In genomic region chr9:121564861-121565260, GRCh38 we compare ENCODE assay signal across 24 cellular contexts.
A peak's percentile ranks its signal among the peaks of the same experiment; 100 is the strongest.
DNase-seq lines count a peak whose midpoint lies in the region; ATAC-seq, FAIRE-seq and TF ChIP-seq lines count a peak whose summit lies in the region.
"Had no signal": no experiment of that assay in that cellular context is flagged by ENCODE, and none has a peak within 500 bp of the region (broad histone marks: within the 10 kb centered on the region; RNA-seq: fewer than 3 reads in every experiment).

No MANE protein-coding gene starts in this region.

- H3K4me3 ChIP-seq in Caco-2 (ENCODE audit: low read depth, low read length): no peak overlapping the region
- no peak overlapping the region for H3K4me3 ChIP-seq in bronchial epithelial cell (ENCODE audit: low read depth, low read length)
- no peak overlapping the region for H3K4me3 ChIP-seq in pancreas
- H3K4me3 ChIP-seq: cardiac muscle cell, prostate gland, suprapubic skin had no signal

- H3K4me1 Mint-ChIP-seq in Caco-2 (ENCODE audit: low read depth, unreplicated experiment) (peaks cover 7% of the 10 kb centered on the region), neural crest cell (peaks cover 32% of the 10 kb centered on the region)

- H3K36me3 Mint-ChIP-seq in Caco-2 (ENCODE audit: insufficient read depth, unreplicated experiment): no peaks in the 10 kb centered on the region
- no peaks in the 10 kb centered on the region for H3K36me3 Mint-ChIP-seq in neural crest cell (ENCODE audit: low read depth)
- H3K36me3 Mint-ChIP-seq: CD14-positive monocyte had no signal

- FAIRE-seq in bronchial epithelial cell (lab: Jason Lieb, UNC) (peak; percentile 84), pancreas (lab: Jason Lieb, UNC) (no peak)
- FAIRE-seq: H54 had no signal

- H3K36me3 ChIP-seq in Caco-2 (ENCODE audit: control insufficient read depth, insufficient read depth, low read length) (no peaks in the 10 kb centered on the region), bronchial epithelial cell (ENCODE audit: control insufficient read depth, insufficient read depth, low read length) (no peaks in the 10 kb centered on the region), pancreas (no peaks in the 10 kb centered on the region)
- H3K36me3 ChIP-seq: cardiac muscle cell, prostate gland, suprapubic skin had no signal

- ATAC-seq in pancreas: no peak
- ATAC-seq: left ventricle myocardium superior had no signal

- H3K9me3 Mint-ChIP-seq in Caco-2 (ENCODE audit: unreplicated experiment): no peaks in the 10 kb centered on the region
- no peaks in the 10 kb centered on the region for H3K9me3 Mint-ChIP-seq in neural crest cell
- H3K9me3 Mint-ChIP-seq: activated T-cell treated with anti-CD3 and anti-CD28 coated beads, Interleukin-2, amount 50 U/mL, for 24 hours; nephron progenitor cell had no signal

- TF ChIP-seq CTCF in Caco-2 (IDR thresholded peaks at IDR 0.05; ENCODE audit: insufficient read depth in 1 of 2, low read depth in 1 of 2, low read length in 1 of 2, severe bottlenecking in 1 of 2, unreplicated experiment in 1 of 2) (no peak), bronchial epithelial cell (IDR thresholded peaks at IDR 0.05; ENCODE audit: insufficient read depth, low read length, severe bottlenecking) (no peak), neural crest cell (conservative IDR thresholded peaks at IDR 0.05) (no peak), pancreas (IDR thresholded peaks at IDR 0.05) (no peak)

- H3K4me3 Mint-ChIP-seq in Caco-2 (ENCODE audit: unreplicated experiment) (no peak overlapping the region), neural crest cell (peak overlapping the region; percentile 10)
- H3K4me3 Mint-ChIP-seq: activated T-cell treated with anti-CD3 and anti-CD28 coated beads, Interleukin-2, amount 50 U/mL, for 24 hours; CD14-positive monocyte; nephron progenitor cell had no signal

- WGBS in pancreas, 2 donors: 78 to 82% methylated on average over 6 of the region's 6 CpGs

- H3K27me3 Mint-ChIP-seq in Caco-2 (ENCODE audit: insufficient read depth, unreplicated experiment): peaks cover 18% of the 10 kb centered on the region
- peaks cover 2% of the 10 kb centered on the region for H3K27me3 Mint-ChIP-seq in neural crest cell (ENCODE audit: low read depth)

- H3K9me3 ChIP-seq in Caco-2 (no peaks in the 10 kb centered on the region), pancreas (no peaks in the 10 kb centered on the region)
- H3K9me3 ChIP-seq: prostate gland, suprapubic skin had no signal

- H3K27ac Mint-ChIP-seq in Caco-2 (ENCODE audit: unreplicated experiment) (no peak overlapping the region), neural crest cell (ENCODE audit: unreplicated experiment) (peak overlapping the region; percentile 80)
- H3K27ac Mint-ChIP-seq: activated T-cell treated with anti-CD3 and anti-CD28 coated beads, Interleukin-2, amount 50 U/mL, for 24 hours; nephron progenitor cell had no signal

- CTCF ChIA-PET in Caco-2 (lab: Charles Lee): interaction anchor here (1.2 kb wide), 1 partner anchor 13 kb away, joined by 3 read pairs; no protein-coding TSS in a partner anchor

- no peaks in the 10 kb centered on the region for H3K4me1 ChIP-seq in Caco-2
- peaks cover 0 to 6% (median 5%) of the 10 kb centered on the region in 3 donors for H3K4me1 ChIP-seq in pancreas
- H3K4me1 ChIP-seq: prostate gland had no signal

- BruUV-seq in Caco-2 (replicated peaks; lab: Mats Ljungman, UMichigan): no TSS peak

- H3K27me3 ChIP-seq in Caco-2 (replicated peaks; ENCODE audit: control insufficient read depth, insufficient read depth, low read length): no peaks in the 10 kb centered on the region
- H3K27me3 ChIP-seq in bronchial epithelial cell (ENCODE audit: control insufficient read depth, insufficient read depth, low read length): no peaks in the 10 kb centered on the region
- no peaks in the 10 kb centered on the region for H3K27me3 ChIP-seq in pancreas
- H3K27me3 ChIP-seq: cardiac muscle cell, suprapubic skin had no signal

- H3K27ac ChIP-seq in pancreas: no peak overlapping the region
- H3K27ac ChIP-seq: cardiac muscle cell, prostate gland, suprapubic skin had no signal

- DNase-seq in Caco-2 (peak; percentile 22 to 57), HPDE6-E6E7 (ENCODE audit: extremely low spot score) (peak; percentile 60), bronchial epithelial cell (ENCODE audit: low read depth) (peak; percentile 64), neural crest cell (ENCODE audit: low read depth, low spot score) (no peak), OCI-M2 (lab: John Stamatoyannopoulos, UW; ENCODE audit: unreplicated experiment) (no peak), pancreas (no peak), GM03348 (ENCODE audit: low spot score) (no peak), H4 (ENCODE audit: low spot score) (no peak)
- DNase-seq: activated CD4-positive, alpha-beta T cell treated with anti-CD3 and anti-CD28 coated beads for 1 hour; activated CD8-positive, alpha-beta memory T cell treated with anti-CD3 and anti-CD28 coated beads for 24 hours; activated T-cell treated with anti-CD3 and anti-CD28 coated beads, Interleukin-2, amount 50 U/mL, for 24 hours; amniotic stem cell; dermis blood vessel endothelial cell; DND-41; KBM-7; left ventricle myocardium superior; NCI-H1694 treated with DMSO at 0.1 percent for 48 hours; NCI-H82; nephron progenitor cell had no signal

- POLR2A ChIA-PET in Caco-2 (lab: Charles Lee): no interaction called here

- intact Hi-C loops in Caco-2 (cut with micrococcal nuclease; ENCODE audit: unreplicated experiment): no loop called here
- intact Hi-C loops in pancreas (cut with DNase I): no loop called here

Comparison
In these comparisons a context has a peak if more than half of its experiments do, and no peak if none do; other contexts are left out.
1. DNase-seq: peak in Caco-2 (2 of 2), HPDE6-E6E7 (single experiment) and bronchial epithelial cell (single experiment); none in neural crest cell (single experiment), OCI-M2 (single experiment), pancreas (0 of 6), GM03348 (single experiment) and H4 (single experiment).